20 cellular contexts compared by ENCODE assay signal in the genomic region with DNA sequence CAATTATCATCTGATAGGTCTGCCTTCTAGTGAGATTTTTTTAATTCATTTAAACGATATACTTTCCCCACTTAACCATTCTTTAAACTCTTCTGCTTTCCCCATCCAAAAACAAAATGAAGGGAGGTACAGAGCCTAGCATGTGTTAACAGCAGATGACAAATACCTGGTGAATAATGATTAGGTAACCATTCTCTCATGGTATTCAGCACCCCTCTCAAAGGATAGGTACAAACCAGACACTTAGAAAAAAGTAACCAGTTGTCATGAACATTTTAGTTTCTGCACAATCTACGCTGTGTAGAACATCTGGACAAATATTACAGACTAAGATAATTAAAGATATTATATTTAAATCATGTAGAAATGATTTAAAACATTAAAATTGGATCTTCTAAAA. TPM values are rescaled to one million over a fixed set of nuclear protein-coding genes. Genes with fewer than 3 reads are reported as not detected.
DNase-seq lines count a peak whose midpoint lies in the region; FAIRE-seq and TF ChIP-seq lines count a peak whose summit lies in the region.
"Had no signal": no experiment of that assay in that cellular context is flagged by ENCODE, and none has a peak within 500 bp of the region (broad histone marks: within the 10 kb centered on the region; RNA-seq: fewer than 3 reads in every experiment).

No MANE protein-coding gene starts in this region.

- no peak overlapping the region for H3K4me2 ChIP-seq in mammary epithelial cell (ENCODE audit: insufficient read depth, low read depth, low read length)
- H3K4me2 ChIP-seq: BLaER1, GM23338 had no signal

- intact Hi-C loops in mammary epithelial cell (cut with micrococcal nuclease) = no loop called here
- intact Hi-C loops in MCF 10A (cut with micrococcal nuclease) = no loop called here
- intact Hi-C loops in lower leg skin (cut with DNase I; ENCODE audit: low total_unique reads) = no loop called here

- no peak overlapping the region for H3K27ac ChIP-seq in mammary epithelial cell (ENCODE audit: insufficient read depth, low read depth, low read length)
- no peak overlapping the region for H3K27ac ChIP-seq in WERI-Rb-1
- H3K27ac ChIP-seq: 22Rv1, BLaER1, C4-2B had no signal

- H3K79me2 ChIP-seq in mammary epithelial cell (ENCODE audit: insufficient read depth, low read length) = no peaks in the 10 kb centered on the region

- CTCF ChIA-PET in mammary epithelial cell (lab: Charles Lee; ENCODE audit: low non-redundant PET) = no interaction called here
- CTCF ChIA-PET in MCF 10A (lab: Yijun Ruan, JAX) = no interaction called here

- no peaks in the 10 kb centered on the region for H3K4me1 ChIP-seq in mammary epithelial cell (ENCODE audit: insufficient read depth, low read length)
- H3K4me1 ChIP-seq: BLaER1, Caco-2 had no signal

- H3K27me3 Mint-ChIP-seq in MCF 10A (ENCODE audit: insufficient read depth, unreplicated experiment) = no peaks in the 10 kb centered on the region

- WGBS in mammary epithelial cell (ENCODE audit: low coverage, missing lambda C conversion rate) = 48% methylated on average over 2 of the region's 2 CpGs
- WGBS in lower leg skin, 2 donors = 77 to 82% methylated on average over 2 of the region's 2 CpGs

- peak; percentile 1 for DNase-seq in mammary epithelial cell
- no peak for DNase-seq in MCF 10A (ENCODE audit: unreplicated experiment)
- peak; percentile 39 for DNase-seq in bronchial epithelial cell (ENCODE audit: low read depth)
- DNase-seq in renal cortical epithelial cell (ENCODE audit: low read depth) = peak; percentile 1
- DNase-seq in WERI-Rb-1 = no peak
- DNase-seq in lower leg skin (ENCODE audit: low spot score in 2 of 2) = no peak
- DNase-seq: Caco-2; CD4-positive, CD25-positive, alpha-beta regulatory T cell; CD8-positive, alpha-beta T cell; DMS153; DND-41; GDM1; H9; HFFc6 had no signal

- POLR2A ChIA-PET in MCF 10A (lab: Yijun Ruan, JAX) = interaction anchor here (0.7 kb wide), 1 partner anchor 56 kb away, joined by 3 read pairs; a partner anchor contains a TSS

- dilution Hi-C loops in mammary epithelial cell (cut with HindIII; ENCODE audit: low sequenced_read_pairs) = no loop called here

- BruUV-seq in mammary epithelial cell (replicated peaks; lab: Mats Ljungman, UMichigan) (no TSS peak), MCF 10A (replicated peaks; lab: Mats Ljungman, UMichigan) (no TSS peak)

- TF ChIP-seq POLR2A in lower leg skin (IDR thresholded peaks at IDR 0.05) = no peak

- no peaks in the 10 kb centered on the region for H3K4me1 Mint-ChIP-seq in MCF 10A (ENCODE audit: insufficient read depth, unreplicated experiment)
- H3K4me1 Mint-ChIP-seq: B cell; CD4-positive, CD25-positive, alpha-beta regulatory T cell; GM23338; H9 had no signal

- H3K4me3 Mint-ChIP-seq in MCF 10A (ENCODE audit: unreplicated experiment) = no peak overlapping the region
- H3K4me3 Mint-ChIP-seq: B cell; CD4-positive, CD25-positive, alpha-beta regulatory T cell; CD8-positive, alpha-beta T cell; GM23338; H9; HFFc6 had no signal

- no peak overlapping the region for H3K27ac Mint-ChIP-seq in MCF 10A (ENCODE audit: low read depth, unreplicated experiment)
- H3K27ac Mint-ChIP-seq: B cell; CD4-positive, CD25-positive, alpha-beta regulatory T cell; CD8-positive, alpha-beta T cell; GM23338; H9; HFFc6 had no signal

- no peaks in the 10 kb centered on the region for H3K36me3 Mint-ChIP-seq in MCF 10A (ENCODE audit: insufficient read depth, unreplicated experiment)
- H3K36me3 Mint-ChIP-seq: CD4-positive, CD25-positive, alpha-beta regulatory T cell; CD8-positive, alpha-beta T cell had no signal

- FAIRE-seq in bronchial epithelial cell (lab: Jason Lieb, UNC) = no peak
- FAIRE-seq: GM12878 had no signal

- H3K27me3 ChIP-seq in mammary epithelial cell (ENCODE audit: insufficient read depth, low read length) (no peaks in the 10 kb centered on the region), bronchial epithelial cell (ENCODE audit: control insufficient read depth, insufficient read depth, low read length) (no peaks in the 10 kb centered on the region), WERI-Rb-1 (ENCODE audit: insufficient read depth, low read depth, severe bottlenecking) (no peaks in the 10 kb centered on the region)
- H3K27me3 ChIP-seq: BLaER1 had no signal

- H4K20me1 ChIP-seq in mammary epithelial cell (ENCODE audit: insufficient read depth, low read length) = no peaks in the 10 kb centered on the region
- H4K20me1 ChIP-seq: BLaER1 had no signal

- TF ChIP-seq CTCF in mammary epithelial cell (conservative IDR thresholded peaks at IDR 0.05 in 1 of 2, IDR thresholded peaks at IDR 0.05 in 1 of 2; ENCODE audit: extremely low read depth in 1 of 2, insufficient read depth in 1 of 2, low read depth in 1 of 2, low read length in 2 of 2) (no peak), MCF 10A (IDR thresholded peaks at IDR 0.05; ENCODE audit: unreplicated experiment) (no peak), bronchial epithelial cell (IDR thresholded peaks at IDR 0.05; ENCODE audit: insufficient read depth, low read length, severe bottlenecking) (no peak), WERI-Rb-1 (IDR thresholded peaks at IDR 0.05; ENCODE audit: low read depth, low read length) (no peak), lower leg skin (IDR thresholded peaks at IDR 0.05) (no peak)

- H3K9me3 ChIP-seq in mammary epithelial cell (replicated peaks; ENCODE audit: insufficient read depth, low read length) (no peaks in the 10 kb centered on the region), WERI-Rb-1 (ENCODE audit: severe bottlenecking) (no peaks in the 10 kb centered on the region)
- H3K9me3 ChIP-seq: BLaER1 had no signal

- H2AFZ ChIP-seq in mammary epithelial cell (ENCODE audit: low read depth, low read length) = no peak overlapping the region
- H2AFZ ChIP-seq: GM23338 had no signal

- H3K36me3 ChIP-seq in mammary epithelial cell (ENCODE audit: insufficient read depth, low read length) (no peaks in the 10 kb centered on the region), bronchial epithelial cell (ENCODE audit: control insufficient read depth, insufficient read depth, low read length) (no peaks in the 10 kb centered on the region), WERI-Rb-1 (no peaks in the 10 kb centered on the region)
- H3K36me3 ChIP-seq: BLaER1 had no signal

- in situ Hi-C loops in mammary epithelial cell (cut with MboI; ENCODE audit: low sequenced_read_pairs in 2 of 2) = no loop called here

- no peaks in the 10 kb centered on the region for H3K9me3 Mint-ChIP-seq in MCF 10A (ENCODE audit: unreplicated experiment)
- H3K9me3 Mint-ChIP-seq: CD8-positive, alpha-beta T cell; GM23338; H9; HFFc6 had no signal

- H3K4me3 ChIP-seq in mammary epithelial cell (replicated peaks in 1 of 3; ENCODE audit: insufficient read depth in 1 of 3, low read depth in 2 of 3, low read length in 3 of 3) = no peak overlapping the region
- H3K4me3 ChIP-seq in bronchial epithelial cell (ENCODE audit: low read depth, low read length) = no peak overlapping the region
- no peak overlapping the region for H3K4me3 ChIP-seq in WERI-Rb-1 (ENCODE audit: low read depth, low read length)
- H3K4me3 ChIP-seq in lower leg skin (ENCODE audit: low read depth, poor library complexity, severe bottlenecking) = no peak overlapping the region
- H3K4me3 ChIP-seq: BLaER1, GM12878, GM23338 had no signal

- H3K9ac ChIP-seq in mammary epithelial cell (ENCODE audit: insufficient read depth, low read length) = no peak overlapping the region
- H3K9ac ChIP-seq: BLaER1 had no signal

RNA-seq across cellular contexts. Expression of a gene that starts 56.3 kb away (rescaled TPM):
- total RNA-seq in mammary epithelial cell (1 to 10 TPM in 1 of 2 donors, under 1 TPM in 1; 0.56 to 1.0 TPM), MCF 10A (2022) (0.91 and 0.98 TPM in 2 replicates), bronchial epithelial cell (under 0.01 and 0.26 TPM in 2 replicates), renal cortical epithelial cell (1.0 and 7.9 TPM in 2 replicates), lower leg skin (under 1 TPM; 0.08 to 0.34 (median 0.17) TPM)
- 0.10 TPM for polyA plus RNA-seq in mammary epithelial cell
- not detected for polyA minus RNA-seq in mammary epithelial cell
- total RNA-seq: CD4-positive, CD25-positive, alpha-beta regulatory T cell; CD8-positive, alpha-beta T cell had no signal
- polyA plus RNA-seq: CD4-positive, CD25-positive, alpha-beta regulatory T cell had no signal

Comparison
In these comparisons a context has a peak if more than half of its experiments do, and no peak if none do; other contexts are left out.
1. DNase-seq: peak in mammary epithelial cell (single experiment), bronchial epithelial cell (single experiment) and renal cortical epithelial cell (single experiment); none in MCF 10A (single experiment), WERI-Rb-1 (single experiment) and lower leg skin (0 of 2).